In genomic region chr16:84680843-84681629, GRCh38 we compare ENCODE assay signal across 9 cellular contexts.
"Had no signal": no experiment of that assay in that cellular context is flagged by ENCODE, and none has a peak within 500 bp of the region (broad histone marks: within the 10 kb centered on the region; RNA-seq: fewer than 3 reads in every experiment).

No MANE protein-coding gene starts in this region.

- ATAC-seq: HCT116 had no signal

- H3K36me3 Mint-ChIP-seq: IgD-negative memory B cell had no signal

- H3K4me3 Mint-ChIP-seq: HFFc6, IgD-negative memory B cell had no signal

- H3K9ac ChIP-seq: GM23248 had no signal

- H2AFZ ChIP-seq: GM23248 had no signal

- H3K36me3 ChIP-seq: HAP-1 had no signal

- H3K9me3 ChIP-seq: HAP-1 had no signal

- H3K27ac ChIP-seq: GM23248, HL-60 had no signal

- H3K27ac Mint-ChIP-seq: HFFc6, IgD-negative memory B cell had no signal

- DNase-seq: GM23248, GOT3, H7, HFFc6, KG1 had no signal

- H3K9me3 Mint-ChIP-seq: HFFc6, IgD-negative memory B cell had no signal

- H3K4me3 ChIP-seq: GM23248, HAP-1 had no signal
